In genomic region chr4:24519649-24520048, GRCh38 we compare ENCODE assay signal across 12 cellular contexts.
DNase-seq lines count a peak whose midpoint lies in the region; ATAC-seq and TF ChIP-seq lines count a peak whose summit lies in the region.
"Had no signal": no experiment of that assay in that cellular context is flagged by ENCODE, and none has a peak within 500 bp of the region (broad histone marks: within the 10 kb centered on the region; RNA-seq: fewer than 3 reads in every experiment).

No MANE protein-coding gene starts in this region.

- DNase-seq in NCI-H226, result peak; percentile 64
- DNase-seq in endodermal cell, result peak; percentile 35
- DNase-seq in left lobe of liver (ENCODE audit: low spot score), result no peak
- DNase-seq in RPMI8226, result no peak
- DNase-seq in HEK293T (ENCODE audit: extremely low spot score), result no peak
- no peak for DNase-seq in NCI-H1694 treated with DMSO at 0.1 percent for 48 hours (lab: John Stamatoyannopoulos, UW)
- DNase-seq: activated CD4-positive, alpha-beta T cell treated with anti-CD3 and anti-CD28 coated beads for 1 hour; activated T-cell treated with anti-CD3 and anti-CD28 coated beads, Interleukin-2, amount 50 U/mL, for 48 hours; CD8-positive, alpha-beta memory T cell; NCI-H1092 treated with DMSO at 0.1 percent for 48 hours; PC-3 had no signal

- H3K4me3 ChIP-seq in endodermal cell (ENCODE audit: low read length), result no peak overlapping the region
- no peak overlapping the region for H3K4me3 ChIP-seq in skeletal muscle satellite cell (ENCODE audit: low read length)

- no peaks in the 10 kb centered on the region for H3K27me3 Mint-ChIP-seq in endodermal cell (ENCODE audit: insufficient read depth)
- H3K27me3 Mint-ChIP-seq: CD8-positive, alpha-beta memory T cell had no signal

- H3K9ac ChIP-seq in endodermal cell (ENCODE audit: extremely low read depth, low read length, poor library complexity, severe bottlenecking) (no peak overlapping the region), skeletal muscle satellite cell (ENCODE audit: low read depth, low read length) (no peak overlapping the region)

- H3K27ac Mint-ChIP-seq in endodermal cell, result peak overlapping the region; percentile 73

- H3K4me3 Mint-ChIP-seq in endodermal cell, result no peak overlapping the region
- H3K4me3 Mint-ChIP-seq: CD8-positive, alpha-beta memory T cell had no signal

- peaks cover 30% of the 10 kb centered on the region for H3K4me1 Mint-ChIP-seq in endodermal cell

- 93 to 100% methylated on average over 1 of the region's 1 CpG for WGBS in endodermal cell (ENCODE audit: insufficient coverage in 1 of 2, insufficient read length in 1 of 2), 2 experiments

- no peaks in the 10 kb centered on the region for H3K27me3 ChIP-seq in endodermal cell (ENCODE audit: control insufficient read depth, insufficient read depth, low read length, poor library complexity, severe bottlenecking)
- no peaks in the 10 kb centered on the region for H3K27me3 ChIP-seq in skeletal muscle satellite cell (ENCODE audit: control insufficient read depth, insufficient read depth, low read length)

- H3K9me3 Mint-ChIP-seq in endodermal cell, result no peaks in the 10 kb centered on the region
- H3K9me3 Mint-ChIP-seq: CD8-positive, alpha-beta memory T cell had no signal

- no peaks in the 10 kb centered on the region for H3K9me3 ChIP-seq in endodermal cell (ENCODE audit: control insufficient read depth, low read length)
- no peaks in the 10 kb centered on the region for H3K9me3 ChIP-seq in skeletal muscle satellite cell (replicated peaks; ENCODE audit: low read length)

- H3K36me3 Mint-ChIP-seq in endodermal cell (ENCODE audit: low read depth), result peaks cover 39% of the 10 kb centered on the region

- POLR2A ChIA-PET in HEK293T (lab: Yijun Ruan, JAX), result no interaction called here

- peak; percentile 22 for ATAC-seq in left lobe of liver
- ATAC-seq: PC-3 had no signal

- CTCF ChIA-PET in HEK293T (lab: Yijun Ruan, JAX), result no interaction called here

- H3K4me1 ChIP-seq in endodermal cell (ENCODE audit: control insufficient read depth, insufficient read depth, low read length), result peaks cover 9% of the 10 kb centered on the region
- peaks cover 14% of the 10 kb centered on the region for H3K4me1 ChIP-seq in skeletal muscle satellite cell (ENCODE audit: control insufficient read depth, insufficient read depth, low read length)

- H3K36me3 ChIP-seq in endodermal cell (ENCODE audit: control insufficient read depth, insufficient read depth, low read length) (peaks cover 72% of the 10 kb centered on the region), skeletal muscle satellite cell (ENCODE audit: insufficient read depth, low read length) (peaks cover 28% of the 10 kb centered on the region)

- no peak overlapping the region for H3K27ac ChIP-seq in endodermal cell (ENCODE audit: low read depth, low read length)

- no peak for TF ChIP-seq CTCF in endodermal cell (conservative IDR thresholded peaks at IDR 0.05)

- H3K4me2 ChIP-seq in skeletal muscle satellite cell (ENCODE audit: low read length), result peak overlapping the region; percentile 33

TF ChIP-seq in HEK293T, 16 proteins besides CTCF, POLR2A, EP300 and RAD21:
- TF ChIP-seq SP1 (IDR thresholded peaks at IDR 0.05) (no peak), ELF4 (IDR thresholded peaks at IDR 0.05) (no peak), FOXK2 (IDR thresholded peaks at IDR 0.05) (no peak), PKNOX1 (IDR thresholded peaks at IDR 0.05) (no peak), CTBP1 (IDR thresholded peaks at IDR 0.05; ENCODE audit: borderline replicate concordance) (no peak), FOXM1 (IDR thresholded peaks at IDR 0.05; ENCODE audit: borderline replicate concordance) (no peak), LEF1 (IDR thresholded peaks at IDR 0.05; ENCODE audit: borderline replicate concordance) (no peak), HDGF (IDR thresholded peaks at IDR 0.05; ENCODE audit: borderline replicate concordance) (no peak), NFRKB (IDR thresholded peaks at IDR 0.05) (no peak), ZNF384 (IDR thresholded peaks at IDR 0.05) (no peak), SUZ12 (IDR thresholded peaks at IDR 0.05) (no peak), L3MBTL2 (conservative IDR thresholded peaks at IDR 0.05) (no peak)

Comparison
In these comparisons a context has a peak if more than half of its experiments do, and no peak if none do; other contexts are left out.
1. DNase-seq: peak in NCI-H226 (single experiment) and endodermal cell (single experiment); none in left lobe of liver (single experiment), RPMI8226 (single experiment), HEK293T (single experiment) and NCI-H1694 treated with DMSO at 0.1 percent for 48 hours (single experiment).